In the genomic region with DNA sequence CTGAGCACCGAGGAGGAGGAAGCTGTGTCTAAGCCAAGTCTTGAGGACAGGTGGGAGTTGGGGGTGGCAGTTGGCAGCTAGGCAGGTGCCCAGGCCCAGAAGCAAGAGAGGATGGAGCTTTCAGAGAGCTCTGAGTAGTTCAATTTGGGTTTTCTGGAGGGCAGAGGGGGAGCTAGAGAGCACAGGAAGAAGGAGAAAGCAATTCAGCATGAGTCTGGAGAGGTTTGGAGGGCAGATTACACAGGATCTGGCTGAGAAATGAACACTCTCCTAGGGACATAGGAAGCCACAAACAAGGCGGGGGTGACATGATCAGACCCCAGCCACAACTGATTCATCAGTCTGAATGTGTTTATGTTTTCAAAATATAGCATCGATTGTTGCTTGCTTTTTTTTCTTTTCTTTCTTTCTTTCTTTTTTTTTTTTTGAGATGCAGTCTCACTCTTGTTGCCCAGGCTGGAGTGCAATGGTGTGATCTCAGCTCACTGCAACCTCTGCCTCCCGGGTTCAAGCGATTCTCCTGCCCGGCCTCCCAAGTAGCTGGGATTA, we compare ENCODE assay signal across 8 cellular contexts. TPM values are rescaled to one million over a fixed set of nuclear protein-coding genes. Genes with fewer than 3 reads are reported as not detected.
A peak's percentile ranks its signal among the peaks of the same experiment; 100 is the strongest.
DNase-seq lines count a peak whose midpoint lies in the region; ATAC-seq lines count a peak whose summit lies in the region.

No MANE protein-coding gene starts in this region.

- ATAC-seq in stimulated activated memory B cell treated with anti-CD40 and anti-IgM and Interleukin-4, amounts not matched to agents 10 μg/mL and 1 μg/mL and 100 μg/mL, for 72 hours, result no peak
- no peak for ATAC-seq in GM18520 (IDR thresholded peaks at IDR 0.05; ENCODE audit: unreplicated experiment)

- peaks cover 4% of the 10 kb centered on the region for H3K27me3 Mint-ChIP-seq in activated T-helper 1 cell treated with anti-CD3 and anti-CD28 coated beads, Interleukin-12 subunit alpha, Interleukin-12 subunit beta, Interleukin-2, Interleukin-4 antibody, amounts not matched to agents 30 ng/mL and 10 ng/mL and 1 ng/mL, durations not matched to agents 14 hours and 24 hours and 36 hours (ENCODE audit: insufficient read depth)
- H3K27me3 Mint-ChIP-seq in stimulated activated memory B cell treated with anti-CD40 and anti-IgM and Interleukin-4, amounts not matched to agents 10 μg/mL and 1 μg/mL and 100 μg/mL, for 72 hours, result peaks cover 31% of the 10 kb centered on the region

- no peaks in the 10 kb centered on the region for H3K36me3 Mint-ChIP-seq in activated T-helper 1 cell treated with anti-CD3 and anti-CD28 coated beads, Interleukin-12 subunit alpha, Interleukin-12 subunit beta, Interleukin-2, Interleukin-4 antibody, amounts not matched to agents 30 ng/mL and 10 ng/mL and 1 ng/mL, durations not matched to agents 14 hours and 24 hours and 36 hours (ENCODE audit: low read depth)
- H3K36me3 Mint-ChIP-seq in stimulated activated memory B cell treated with anti-CD40 and anti-IgM and Interleukin-4, amounts not matched to agents 10 μg/mL and 1 μg/mL and 100 μg/mL, for 72 hours, result no peaks in the 10 kb centered on the region

- peaks cover 10% of the 10 kb centered on the region for H3K4me1 Mint-ChIP-seq in activated T-helper 1 cell treated with anti-CD3 and anti-CD28 coated beads, Interleukin-12 subunit alpha, Interleukin-12 subunit beta, Interleukin-2, Interleukin-4 antibody, amounts not matched to agents 30 ng/mL and 10 ng/mL and 1 ng/mL, durations not matched to agents 14 hours and 24 hours and 36 hours (ENCODE audit: low read depth)
- peaks cover 6% of the 10 kb centered on the region for H3K4me1 Mint-ChIP-seq in stimulated activated memory B cell treated with anti-CD40 and anti-IgM and Interleukin-4, amounts not matched to agents 10 μg/mL and 1 μg/mL and 100 μg/mL, for 72 hours

- H3K27ac Mint-ChIP-seq in activated T-helper 1 cell treated with anti-CD3 and anti-CD28 coated beads, Interleukin-12 subunit alpha, Interleukin-12 subunit beta, Interleukin-2, Interleukin-4 antibody, amounts not matched to agents 30 ng/mL and 10 ng/mL and 1 ng/mL, durations not matched to agents 14 hours and 24 hours and 36 hours, result peak overlapping the region; percentile 1
- no peak overlapping the region for H3K27ac Mint-ChIP-seq in stimulated activated memory B cell treated with anti-CD40 and anti-IgM and Interleukin-4, amounts not matched to agents 10 μg/mL and 1 μg/mL and 100 μg/mL, for 72 hours

- peak; percentile 38 for DNase-seq in activated CD4-positive, alpha-beta T cell treated with anti-CD3 and anti-CD28 coated beads for 48 hours
- no peak for DNase-seq in activated CD4-positive, alpha-beta T cell treated with anti-CD3 and anti-CD28 coated beads for 1 hour
- DNase-seq in NAMALWA (ENCODE audit: low spot score) (peak; percentile 76), iPS-NIHi7 (ENCODE audit: extremely low spot score) (peak; percentile 44), C1 segment of cervical spinal cord (lab: John Stamatoyannopoulos, UW) (no peak)
- peak; percentile 25 for DNase-seq in activated T-helper 1 cell treated with anti-CD3 and anti-CD28 coated beads, Interleukin-12 subunit alpha, Interleukin-12 subunit beta, Interleukin-2, Interleukin-4 antibody, amounts not matched to agents 30 ng/mL and 10 ng/mL and 1 ng/mL, durations not matched to agents 14 hours and 24 hours and 36 hours (ENCODE audit: low spot score)

- no peaks in the 10 kb centered on the region for H3K9me3 Mint-ChIP-seq in activated T-helper 1 cell treated with anti-CD3 and anti-CD28 coated beads, Interleukin-12 subunit alpha, Interleukin-12 subunit beta, Interleukin-2, Interleukin-4 antibody, amounts not matched to agents 30 ng/mL and 10 ng/mL and 1 ng/mL, durations not matched to agents 14 hours and 24 hours and 36 hours
- H3K9me3 Mint-ChIP-seq in stimulated activated memory B cell treated with anti-CD40 and anti-IgM and Interleukin-4, amounts not matched to agents 10 μg/mL and 1 μg/mL and 100 μg/mL, for 72 hours, result no peaks in the 10 kb centered on the region

- intact Hi-C loops in activated T-helper 1 cell treated with anti-CD3 and anti-CD28 coated beads, Interleukin-12 subunit alpha, Interleukin-12 subunit beta, Interleukin-2, Interleukin-4 antibody, amounts not matched to agents 30 ng/mL and 10 ng/mL and 1 ng/mL, durations not matched to agents 14 hours and 24 hours and 36 hours (cut with micrococcal nuclease), result no loop called here

- H3K4me3 Mint-ChIP-seq in activated T-helper 1 cell treated with anti-CD3 and anti-CD28 coated beads, Interleukin-12 subunit alpha, Interleukin-12 subunit beta, Interleukin-2, Interleukin-4 antibody, amounts not matched to agents 30 ng/mL and 10 ng/mL and 1 ng/mL, durations not matched to agents 14 hours and 24 hours and 36 hours, result no peak overlapping the region
- H3K4me3 Mint-ChIP-seq in stimulated activated memory B cell treated with anti-CD40 and anti-IgM and Interleukin-4, amounts not matched to agents 10 μg/mL and 1 μg/mL and 100 μg/mL, for 72 hours, result no peak overlapping the region

RNA-seq across cellular contexts. Expression of a gene that starts 23.8 kb away (rescaled TPM):
- total RNA-seq in activated T-helper 1 cell treated with anti-CD3 and anti-CD28 coated beads, Interleukin-12 subunit alpha, Interleukin-12 subunit beta, Interleukin-2, Interleukin-4 antibody, amounts not matched to agents 30 ng/mL and 10 ng/mL and 1 ng/mL, durations not matched to agents 14 hours and 24 hours and 36 hours, result 0.69 and 0.93 TPM in 2 replicates

Comparison
In these comparisons a context has a peak if more than half of its experiments do, and no peak if none do; other contexts are left out.
1. DNase-seq: peak in activated CD4-positive, alpha-beta T cell treated with anti-CD3 and anti-CD28 coated beads for 48 hours (single experiment), NAMALWA (single experiment), activated T-helper 1 cell treated with anti-CD3 and anti-CD28 coated beads, Interleukin-12 subunit alpha, Interleukin-12 subunit beta, Interleukin-2, Interleukin-4 antibody, amounts not matched to agents 30 ng/mL and 10 ng/mL and 1 ng/mL, durations not matched to agents 14 hours and 24 hours and 36 hours (single experiment) and iPS-NIHi7 (single experiment); none in activated CD4-positive, alpha-beta T cell treated with anti-CD3 and anti-CD28 coated beads for 1 hour (single experiment) and C1 segment of cervical spinal cord (0 of 14).